ENCODE assay signal across 1 cellular context in genomic region chr6:31190488-31190887, GRCh38.
A peak's percentile ranks its signal among the peaks of the same experiment; 100 is the strongest.
TF ChIP-seq lines count a peak whose summit lies in the region.

No MANE protein-coding gene starts in this region.

TF ChIP-seq in GM12878, 131 proteins besides CTCF, POLR2A, EP300 and RAD21:
- TF ChIP-seq KDM1A (IDR thresholded peaks at IDR 0.05; ENCODE audit: borderline replicate concordance): no peak
- TF ChIP-seq TCF3 (IDR thresholded peaks at IDR 0.05; ENCODE audit: borderline replicate concordance, insufficient read depth, low read depth, low read length): peak; percentile 77; the same call in 1 of the 2 replicates
- 0 out of 2 replicates have a peak, but pooled peaks have one; percentile 14 for TF ChIP-seq TCF12 (IDR thresholded peaks at IDR 0.05; ENCODE audit: low read depth, low read length)
- TF ChIP-seq RUNX3 (IDR thresholded peaks at IDR 0.05; ENCODE audit: low read length): peak; percentile 38
- TF ChIP-seq ATF7 (IDR thresholded peaks at IDR 0.05; ENCODE audit: low read depth): 0 out of 2 replicates have a peak, but pooled peaks have one; percentile 17
